ENCODE assay signal across 24 cellular contexts in the genomic region with DNA sequence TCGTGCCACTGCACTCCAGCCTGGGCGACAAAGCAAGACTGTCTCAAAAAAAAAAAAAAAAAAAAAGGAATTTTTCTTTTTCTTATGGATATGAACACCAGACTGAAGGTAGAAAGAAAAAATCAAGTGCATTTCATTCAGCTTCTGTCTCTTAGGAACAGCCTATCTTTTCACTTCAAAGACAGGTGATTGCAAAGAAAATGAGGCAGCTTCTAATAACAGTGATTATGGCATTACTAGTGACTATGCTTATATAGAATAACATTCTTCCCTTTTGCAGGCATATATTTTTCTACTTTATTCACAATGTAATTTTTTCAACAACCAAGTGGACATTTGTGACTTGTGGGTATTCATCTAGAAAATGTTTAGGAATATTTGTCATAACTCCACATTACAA.
"Had no signal": no experiment of that assay in that cellular context is flagged by ENCODE, and none has a peak within 500 bp of the region (broad histone marks: within the 10 kb centered on the region; RNA-seq: fewer than 3 reads in every experiment).

No MANE protein-coding gene starts in this region.

- H3K4me3 ChIP-seq: colonic mucosa, esophagus squamous epithelium, gastrocnemius medialis, heart right ventricle, left lung, lower lobe of right lung, mucosa of descending colon had no signal

- H3K36me3 Mint-ChIP-seq: naive B cell had no signal

- H3K27me3 Mint-ChIP-seq: dendritic cell treated with granulocyte-macrophage colony-stimulating factor and Interleukin-4, amounts not matched to agents 40 ng/mL and 50 ng/mL, for 4 days; effector memory CD8-positive, alpha-beta T cell; naive B cell had no signal

- H3K27me3 ChIP-seq: colonic mucosa, esophagus squamous epithelium, gastrocnemius medialis, heart right ventricle, left lung had no signal

- H3K27ac ChIP-seq: colonic mucosa, epithelial cell of prostate, esophagus squamous epithelium, gastrocnemius medialis, heart right ventricle, left lung, lower lobe of right lung had no signal

- H3K36me3 ChIP-seq: colonic mucosa, esophagus squamous epithelium, gastrocnemius medialis, heart right ventricle, left lung, lower lobe of right lung had no signal

- H3K9me3 ChIP-seq: colonic mucosa, gastrocnemius medialis had no signal

- DNase-seq: colonic mucosa; cortex of kidney; effector CD8-positive, alpha-beta T cell; effector memory CD8-positive, alpha-beta T cell; endodermal cell; erythroblast; esophagus squamous epithelium; foreskin fibroblast; foreskin melanocyte; gastrocnemius medialis; glutamatergic neuron; head of caudate nucleus; heart right ventricle; hippocampal formation; left cardiac atrium; left lung; left ventricle myocardium superior; lower lobe of right lung; mesenchymal stem cell; mucosa of descending colon; naive B cell had no signal

- H3K27ac Mint-ChIP-seq: dendritic cell treated with granulocyte-macrophage colony-stimulating factor and Interleukin-4, amounts not matched to agents 40 ng/mL and 50 ng/mL, for 4 days; effector memory CD8-positive, alpha-beta T cell; endodermal cell; mesothelial cell of epicardium; naive B cell had no signal

- H3K4me1 Mint-ChIP-seq: endodermal cell, mesothelial cell of epicardium, naive B cell had no signal

- H3K4me3 Mint-ChIP-seq: dendritic cell treated with granulocyte-macrophage colony-stimulating factor and Interleukin-4, amounts not matched to agents 40 ng/mL and 50 ng/mL, for 4 days; effector memory CD8-positive, alpha-beta T cell; endodermal cell; mesothelial cell of epicardium; naive B cell had no signal
